Comparison of ENCODE assay signal across 1 cellular context in the genomic region with DNA sequence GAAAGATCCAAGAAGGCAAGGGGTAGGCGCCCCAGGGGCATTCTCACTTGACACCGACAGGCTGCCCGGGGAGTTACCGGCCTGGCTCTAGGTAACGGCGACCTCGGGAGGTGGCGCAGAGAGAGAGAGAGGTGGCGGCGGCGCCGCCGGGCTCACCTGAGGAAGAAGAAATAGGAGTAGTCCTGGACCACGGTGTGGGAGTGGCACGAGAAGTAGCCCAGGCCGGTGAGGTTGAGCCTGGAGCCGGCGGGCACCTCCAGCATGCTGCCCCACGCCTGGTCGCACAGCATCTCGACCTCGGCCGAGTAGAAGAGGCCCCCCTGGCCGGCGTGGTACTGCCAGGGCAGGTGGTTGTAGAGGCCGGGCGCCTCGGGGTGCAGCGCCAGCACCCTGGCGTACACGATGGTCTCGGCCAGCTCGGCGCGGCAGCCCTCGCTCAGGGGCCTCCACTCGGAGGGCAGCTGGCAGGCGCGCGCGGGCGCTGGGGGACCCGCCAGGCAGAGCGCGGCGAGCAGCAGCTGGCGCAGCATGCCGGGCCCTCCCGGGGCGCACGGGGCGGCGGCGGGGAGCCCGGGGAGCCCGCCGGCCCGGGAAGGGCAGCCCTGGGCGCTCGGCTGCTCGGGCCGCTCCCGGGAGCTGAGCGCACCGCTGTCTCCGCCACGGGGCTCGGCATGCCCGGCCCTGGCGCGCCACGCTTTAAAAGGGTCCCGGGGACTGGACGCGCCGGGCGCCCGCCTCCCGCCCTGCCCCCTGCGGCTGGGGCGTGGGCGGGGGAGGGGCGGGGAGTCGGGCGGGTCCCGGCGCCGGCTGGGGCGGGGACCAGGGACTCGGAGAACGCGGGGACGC.
TF ChIP-seq lines count a peak whose summit lies in the region.

A gene (minus strand): TSS at position 673 of the 846 bp plus-strand sequence. CDS start 143 bp downstream, at position 530.

TF ChIP-seq in SK-N-SH treated with all-trans-retinoic acid at 6 μM for 48 hours, 23 proteins besides CTCF, POLR2A, EP300 and RAD21 (continued from another document):
- TF ChIP-seq, protein P1, sequence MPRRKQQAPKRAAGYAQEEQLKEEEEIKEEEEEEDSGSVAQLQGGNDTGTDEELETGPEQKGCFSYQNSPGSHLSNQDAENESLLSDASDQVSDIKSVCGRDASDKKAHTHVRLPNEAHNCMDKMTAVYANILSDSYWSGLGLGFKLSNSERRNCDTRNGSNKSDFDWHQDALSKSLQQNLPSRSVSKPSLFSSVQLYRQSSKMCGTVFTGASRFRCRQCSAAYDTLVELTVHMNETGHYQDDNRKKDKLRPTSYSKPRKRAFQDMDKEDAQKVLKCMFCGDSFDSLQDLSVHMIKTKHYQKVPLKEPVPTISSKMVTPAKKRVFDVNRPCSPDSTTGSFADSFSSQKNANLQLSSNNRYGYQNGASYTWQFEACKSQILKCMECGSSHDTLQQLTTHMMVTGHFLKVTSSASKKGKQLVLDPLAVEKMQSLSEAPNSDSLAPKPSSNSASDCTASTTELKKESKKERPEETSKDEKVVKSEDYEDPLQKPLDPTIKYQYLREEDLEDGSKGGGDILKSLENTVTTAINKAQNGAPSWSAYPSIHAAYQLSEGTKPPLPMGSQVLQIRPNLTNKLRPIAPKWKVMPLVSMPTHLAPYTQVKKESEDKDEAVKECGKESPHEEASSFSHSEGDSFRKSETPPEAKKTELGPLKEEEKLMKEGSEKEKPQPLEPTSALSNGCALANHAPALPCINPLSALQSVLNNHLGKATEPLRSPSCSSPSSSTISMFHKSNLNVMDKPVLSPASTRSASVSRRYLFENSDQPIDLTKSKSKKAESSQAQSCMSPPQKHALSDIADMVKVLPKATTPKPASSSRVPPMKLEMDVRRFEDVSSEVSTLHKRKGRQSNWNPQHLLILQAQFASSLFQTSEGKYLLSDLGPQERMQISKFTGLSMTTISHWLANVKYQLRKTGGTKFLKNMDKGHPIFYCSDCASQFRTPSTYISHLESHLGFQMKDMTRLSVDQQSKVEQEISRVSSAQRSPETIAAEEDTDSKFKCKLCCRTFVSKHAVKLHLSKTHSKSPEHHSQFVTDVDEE (CRISPR knock-in tag; IDR thresholded peaks at IDR 0.05), result no peak
- TF ChIP-seq ESRRG (CRISPR knock-in tag; IDR thresholded peaks at IDR 0.05), result no peak
- TF ChIP-seq BACH2 (CRISPR knock-in tag; IDR thresholded peaks at IDR 0.05; ENCODE audit: borderline replicate concordance), result no peak
- no peak for TF ChIP-seq ISL1 (CRISPR knock-in tag; IDR thresholded peaks at IDR 0.05)
